ENCODE assay signal across 8 cellular contexts in the genomic region with DNA sequence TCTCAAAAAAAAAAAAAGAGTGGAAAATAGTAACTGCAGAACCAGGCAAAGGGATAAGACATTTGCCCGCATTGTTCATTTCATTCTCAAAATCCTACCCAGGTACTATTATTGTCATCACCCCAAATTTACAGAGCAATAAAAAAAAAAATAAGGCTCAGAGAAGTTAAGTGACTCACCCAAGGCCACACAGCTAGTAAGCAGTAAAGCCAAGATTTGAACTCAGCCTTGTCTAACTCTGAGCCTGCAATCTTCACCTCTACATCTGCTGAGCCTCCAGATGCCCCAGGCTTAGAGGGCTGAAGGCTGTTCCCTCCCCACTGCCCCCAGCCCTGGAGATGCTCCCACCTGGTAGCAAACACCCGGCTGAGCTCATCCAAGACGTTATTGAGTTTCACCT.
"Had no signal": no experiment of that assay in that cellular context is flagged by ENCODE, and none has a peak within 500 bp of the region (broad histone marks: within the 10 kb centered on the region; RNA-seq: fewer than 3 reads in every experiment).

No MANE protein-coding gene starts in this region.

- H3K4me3 ChIP-seq: GM23338 had no signal

- H3K4me2 ChIP-seq: GM23338 had no signal

- ATAC-seq: GM23338 had no signal

- DNase-seq: H9, HCEC 1CT, HFFc6, KG1 had no signal

- H3K27ac ChIP-seq: HL-60 had no signal

- FAIRE-seq: H1, H54 had no signal

- H2AFZ ChIP-seq: GM23338 had no signal
